In the genomic region with DNA sequence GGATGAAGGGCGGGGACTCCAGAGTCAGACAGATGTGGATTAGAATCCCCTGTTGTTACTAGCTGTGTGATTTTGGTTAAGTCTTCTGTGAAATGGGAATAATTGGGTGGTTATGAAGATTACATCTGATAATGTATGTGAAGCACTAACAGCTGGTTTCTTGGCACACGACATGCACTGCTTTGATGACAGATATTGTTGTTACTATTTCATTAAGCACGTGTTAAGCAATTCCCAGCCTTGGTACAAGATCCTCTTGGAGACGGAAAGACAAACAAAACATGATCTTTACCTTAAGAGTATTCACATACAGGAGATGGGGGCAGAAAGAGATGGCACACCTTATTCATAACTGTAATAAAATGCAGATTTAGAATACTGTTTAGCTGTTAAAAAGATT, we compare ENCODE assay signal across 19 cellular contexts.
"Had no signal": no experiment of that assay in that cellular context is flagged by ENCODE, and none has a peak within 500 bp of the region (broad histone marks: within the 10 kb centered on the region; RNA-seq: fewer than 3 reads in every experiment).

No MANE protein-coding gene starts in this region.

- H3K4me1 ChIP-seq: colonic mucosa had no signal

- H3K36me3 ChIP-seq: cardiac muscle cell, colonic mucosa had no signal

- DNase-seq: activated CD4-positive, CD25-positive, alpha-beta regulatory T cell treated with anti-CD3 and anti-CD28 coated beads, Interleukin-2, amount 50 U/mL, for 72 hours; activated naive CD4-positive, alpha-beta T cell treated with Interleukin-2 at 50 U/mL for 16 hours; colonic mucosa; effector CD4-positive, alpha-beta T cell; esophagus squamous epithelium; gastrocnemius medialis; heart left ventricle; naive thymus-derived CD8-positive, alpha-beta T cell; posterior cingulate gyrus; retina; stimulated activated CD4-positive, alpha-beta T cell treated with anti-CD3 and anti-CD28 coated beads, Interleukin-15, amount 100 ng/mL, for 24 hours; stimulated activated CD4-positive, alpha-beta T cell treated with anti-CD3 and anti-CD28 coated beads, Interleukin-4, amount 100 ng/mL, for 1 hour; stimulated activated naive CD8-positive, alpha-beta T cell treated with anti-CD3 and anti-CD28 coated beads, Interleukin-15, Interleukin-2, amounts not matched to agents 100 U/mL and 50 U/mL, for 24 hours; T-helper 1 cell; T1000; upper lobe of left lung had no signal

- ATAC-seq: gastrocnemius medialis; left lobe of liver; naive thymus-derived CD8-positive, alpha-beta T cell; SK-N-SH treated with all-trans-retinoic acid at 6 μM for 48 hours; stimulated activated naive CD8-positive, alpha-beta T cell treated with anti-CD3 and anti-CD28 coated beads, Interleukin-15, Interleukin-2, amounts not matched to agents 100 U/mL and 50 U/mL, for 24 hours had no signal

- H3K9me3 ChIP-seq: colonic mucosa, esophagus squamous epithelium, gastrocnemius medialis, heart left ventricle, upper lobe of left lung had no signal

- H3K4me3 ChIP-seq: cardiac muscle cell, colonic mucosa, esophagus squamous epithelium, gastrocnemius medialis, heart left ventricle, upper lobe of left lung had no signal

- H3K27ac ChIP-seq: cardiac muscle cell, colonic mucosa, esophagus squamous epithelium, gastrocnemius medialis had no signal

- H3K27me3 ChIP-seq: cardiac muscle cell, colonic mucosa, esophagus squamous epithelium, gastrocnemius medialis, heart left ventricle, upper lobe of left lung had no signal
